10 cellular contexts compared by ENCODE assay signal in the genomic region with DNA sequence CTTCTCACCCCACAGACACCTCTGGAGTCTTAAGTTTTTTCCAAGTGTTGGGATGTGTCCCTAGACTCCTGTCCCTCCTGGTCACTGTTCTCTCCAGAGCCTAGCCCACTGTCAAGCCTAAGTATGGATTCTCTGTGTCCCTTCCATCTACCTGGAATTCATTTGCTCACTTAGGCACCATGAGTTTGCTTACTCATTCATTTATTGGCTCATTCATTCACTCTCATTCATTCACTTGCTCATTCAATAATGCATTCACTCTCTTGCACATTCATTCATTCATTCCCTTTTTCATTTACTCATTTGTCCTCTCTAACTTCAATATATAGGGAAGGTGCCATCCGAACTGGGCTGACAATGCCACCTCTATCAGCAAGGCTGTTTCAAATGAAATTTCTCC. TPM values are rescaled to one million over a fixed set of nuclear protein-coding genes. Genes with fewer than 3 reads are reported as not detected.
DNase-seq lines count a peak whose midpoint lies in the region; ATAC-seq, FAIRE-seq and TF ChIP-seq lines count a peak whose summit lies in the region.
"Had no signal": no experiment of that assay in that cellular context is flagged by ENCODE, and none has a peak within 500 bp of the region (broad histone marks: within the 10 kb centered on the region; RNA-seq: fewer than 3 reads in every experiment).

No MANE protein-coding gene starts in this region.

- DNase-seq in BJ (ENCODE audit: low read depth) (no peak), colonic mucosa (no peak), neural progenitor cell (ENCODE audit: low spot score) (no peak), GM12891 (ENCODE audit: insufficient read length, low spot score) (no peak), nucleus accumbens (lab: John Stamatoyannopoulos, UW) (no peak)
- DNase-seq: T-helper 17 cell had no signal

- peak overlapping the region; percentile 72 for H3K4me3 ChIP-seq in BJ (ENCODE audit: low read depth, low read length)
- peak overlapping the region; percentile 63 for H3K4me3 ChIP-seq in colonic mucosa
- H3K4me3 ChIP-seq in neural progenitor cell, result no peak overlapping the region
- H3K4me3 ChIP-seq: BLaER1, GM23338 had no signal

- no peak overlapping the region for H2AFZ ChIP-seq in neural progenitor cell (replicated peaks)

- H3K9me3 ChIP-seq in colonic mucosa, result no peaks in the 10 kb centered on the region
- no peaks in the 10 kb centered on the region for H3K9me3 ChIP-seq in neural progenitor cell (ENCODE audit: low read depth)
- H3K9me3 ChIP-seq: BLaER1 had no signal

- intact Hi-C loops in colonic mucosa (cut with DNase I), result no loop called here

- H3K9ac ChIP-seq in colonic mucosa (ENCODE audit: low read depth in 2 of 2, low read length in 2 of 2) (peak overlapping the region; percentile 89), neural progenitor cell (no peak overlapping the region)

- H3K9me3 Mint-ChIP-seq in neural progenitor cell, result no peaks in the 10 kb centered on the region
- H3K9me3 Mint-ChIP-seq: GM23338 had no signal

- TF ChIP-seq CTCF in BJ (IDR thresholded peaks at IDR 0.05; ENCODE audit: insufficient read depth, low read depth, low read length) (no peak), colonic mucosa (IDR thresholded peaks at IDR 0.05) (no peak), neural progenitor cell (IDR thresholded peaks at IDR 0.05) (no peak)

- CTCF ChIA-PET in BJ (lab: Yijun Ruan, JAX), result interaction anchor here (1.0 to 11.6 kb wide), 8 partner anchors 8 to 101 kb away, joined by 3 to 194 read pairs (median 6); a partner anchor contains a TSS

- no peaks in the 10 kb centered on the region for H3K79me2 ChIP-seq in neural progenitor cell (ENCODE audit: low read depth)

- H3K36me3 ChIP-seq in BJ (ENCODE audit: control insufficient read depth, insufficient read depth, low read length) (peaks cover 17% of the 10 kb centered on the region), colonic mucosa (no peaks in the 10 kb centered on the region), neural progenitor cell (no peaks in the 10 kb centered on the region)
- H3K36me3 ChIP-seq: BLaER1 had no signal

- POLR2A ChIA-PET in BJ (lab: Charles Lee), result interaction anchor here (3.5 kb wide), 1 partner anchor 16 kb away, joined by 20 read pairs; a partner anchor contains a TSS

- TF ChIP-seq POLR2A in GM12891 (IDR thresholded peaks at IDR 0.05; ENCODE audit: low read depth, low read length), result no peak

- H3K4me1 ChIP-seq in colonic mucosa (peaks cover 22% of the 10 kb centered on the region), neural progenitor cell (peaks cover 31% of the 10 kb centered on the region)

- no peaks in the 10 kb centered on the region for H3F3A ChIP-seq in neural progenitor cell (ENCODE audit: low read depth)

- H3K36me3 Mint-ChIP-seq in neural progenitor cell, result no peaks in the 10 kb centered on the region

- no peak for ATAC-seq in HG02973 (IDR thresholded peaks at IDR 0.05; ENCODE audit: unreplicated experiment)
- ATAC-seq: T-helper 17 cell had no signal

- peaks cover 31% of the 10 kb centered on the region for H3K4me1 Mint-ChIP-seq in neural progenitor cell

- H3K27ac ChIP-seq in colonic mucosa (peak overlapping the region; percentile 46), neural progenitor cell (no peak overlapping the region)

- H3K27me3 ChIP-seq in BJ (ENCODE audit: control insufficient read depth, insufficient read depth, low read length) (no peaks in the 10 kb centered on the region), colonic mucosa (no peaks in the 10 kb centered on the region), neural progenitor cell (no peaks in the 10 kb centered on the region)
- H3K27me3 ChIP-seq: BLaER1 had no signal

- H3K27ac Mint-ChIP-seq in neural progenitor cell, result no peak overlapping the region
- H3K27ac Mint-ChIP-seq: GM23338 had no signal

- no peaks in the 10 kb centered on the region for H4K20me1 ChIP-seq in neural progenitor cell (ENCODE audit: low read depth)
- H4K20me1 ChIP-seq: BLaER1 had no signal

- peak overlapping the region; percentile 6 for H3K4me3 Mint-ChIP-seq in neural progenitor cell
- H3K4me3 Mint-ChIP-seq: GM23338, T-helper 17 cell had no signal

- FAIRE-seq in GM12891 (lab: Jason Lieb, UNC), result no peak

- no peak overlapping the region for H3K4me2 ChIP-seq in neural progenitor cell
- H3K4me2 ChIP-seq: BLaER1 had no signal

- H3K27me3 Mint-ChIP-seq in neural progenitor cell (ENCODE audit: insufficient read depth, low read depth), result peaks cover 15% of the 10 kb centered on the region

TF ChIP-seq in GM12891, 5 proteins besides CTCF, POLR2A, EP300 and RAD21:
- TF ChIP-seq TAF1 (IDR thresholded peaks at IDR 0.05; ENCODE audit: low read depth, low read length) (no peak), SPI1 (IDR thresholded peaks at IDR 0.05; ENCODE audit: low read depth, low read length) (no peak), POU2F2 (IDR thresholded peaks at IDR 0.05; ENCODE audit: low read depth, low read length) (no peak), POLR2AphosphoS5 (IDR thresholded peaks at IDR 0.05; ENCODE audit: low read depth, low read length) (no peak), PAX5 (IDR thresholded peaks at IDR 0.05; ENCODE audit: insufficient read depth, low read length, severe bottlenecking) (no peak)

RNA-seq across cellular contexts. Expression of a gene that starts 1.6 kb away (rescaled TPM):
- 490 and 699 TPM in 2 replicates for polyA plus RNA-seq in BJ (2011; rRNA removed)
- 144 and 271 TPM in 2 replicates for polyA minus RNA-seq in BJ (2011; rRNA and poly(A)+ RNA removed)
- total RNA-seq in colonic mucosa, result 100 to 1,000 TPM; 232 to 288 TPM
- 12.4 and 13.1 TPM in 2 replicates for total RNA-seq in neural progenitor cell (ENCODE audit: low replicate concordance)
- polyA plus RNA-seq in GM12891 (2012; ENCODE audit: low read depth, missing spikeins), result not detected
- total RNA-seq: T-helper 17 cell had no signal

RNA-seq across cellular contexts. Expression of a gene that starts 4.8 kb away (rescaled TPM):
- polyA plus RNA-seq in BJ (2011; rRNA removed), result not detected in 2 replicates
- polyA minus RNA-seq in BJ (2011; rRNA and poly(A)+ RNA removed), result not detected in 2 replicates
- 100 to 1,000 TPM; 543 to 565 TPM for total RNA-seq in colonic mucosa
- total RNA-seq in neural progenitor cell (ENCODE audit: low replicate concordance), result not detected in 2 replicates
- polyA plus RNA-seq in GM12891 (2012; ENCODE audit: low read depth, missing spikeins), result 0.83 TPM
- total RNA-seq: T-helper 17 cell had no signal

RNA-seq across cellular contexts. Expression of a gene that starts 15.9 kb away (rescaled TPM):
- polyA plus RNA-seq in BJ (2011; rRNA removed), result 310 and 313 TPM in 2 replicates
- 37.9 and 76.9 TPM in 2 replicates for polyA minus RNA-seq in BJ (2011; rRNA and poly(A)+ RNA removed)
- total RNA-seq in colonic mucosa (10 to 100 TPM; 45.2 to 67.2 TPM), neural progenitor cell (ENCODE audit: low replicate concordance) (78.9 and 87.4 TPM in 2 replicates)
- 19.4 TPM for polyA plus RNA-seq in GM12891 (2012; ENCODE audit: low read depth, missing spikeins)

RNA-seq across cellular contexts. Expression of a gene that starts 16.9 kb away (rescaled TPM):
- polyA plus RNA-seq in BJ (2011; rRNA removed), result 0.31 and 0.71 TPM in 2 replicates
- polyA minus RNA-seq in BJ (2011; rRNA and poly(A)+ RNA removed), result not detected in 2 replicates
- 1 to 10 TPM in 1 of 2 donors, under 1 TPM in 1; 0.69 to 1.5 TPM for total RNA-seq in colonic mucosa
- 0.74 TPM in 1 of 2 replicates, not detected in the other for total RNA-seq in neural progenitor cell (ENCODE audit: low replicate concordance)
- polyA plus RNA-seq in GM12891 (2012; ENCODE audit: low read depth, missing spikeins), result 1.6 TPM
- total RNA-seq: pulmonary artery endothelial cell, T-helper 17 cell had no signal

RNA-seq across cellular contexts. Expression of a gene that starts 22.5 kb away (rescaled TPM):
- polyA plus RNA-seq in BJ (2011; rRNA removed), result 36.8 and 38.4 TPM in 2 replicates
- polyA minus RNA-seq in BJ (2011; rRNA and poly(A)+ RNA removed), result 18.6 and 21.2 TPM in 2 replicates
- total RNA-seq in colonic mucosa, result 10 to 100 TPM; 51.3 to 88.6 TPM
- total RNA-seq in neural progenitor cell (ENCODE audit: low replicate concordance), result 96.1 and 104 TPM in 2 replicates
- 41.7 TPM for polyA plus RNA-seq in GM12891 (2012; ENCODE audit: low read depth, missing spikeins)

Comparison
In these comparisons a context has a peak if more than half of its experiments do, and no peak if none do; other contexts are left out.
1. RNA of a gene that starts 1.6 kb away (total RNA-seq): 232 to 288 TPM in colonic mucosa; 12.4 to 13.1 TPM in neural progenitor cell; every median in the first group is over 10 times any median in the second.
2. RNA of a gene that starts 4.8 kb away (total RNA-seq): 543 to 565 TPM in colonic mucosa; not detected in neural progenitor cell; every median in the first group is over 100 times any median in the second.